In genomic region chr2:43218550-43219382, GRCh38 we compare ENCODE assay signal across 8 cellular contexts. TPM values are rescaled to one million over a fixed set of nuclear protein-coding genes. Genes with fewer than 3 reads are reported as not detected.
DNase-seq lines count a peak whose midpoint lies in the region; ATAC-seq and TF ChIP-seq lines count a peak whose summit lies in the region.

No MANE protein-coding gene starts in this region.

- no TSS peak for BruUV-seq in Caco-2 (replicated peaks; lab: Mats Ljungman, UMichigan)

- H3K4me1 ChIP-seq in Caco-2, result peaks cover 40% of the 10 kb centered on the region
- H3K4me1 ChIP-seq in uterus, result peaks cover 4 to 19% of the 10 kb centered on the region in 2 donors

- H3K4me3 Mint-ChIP-seq in Caco-2 (ENCODE audit: unreplicated experiment), result peak overlapping the region; percentile 70
- H3K4me3 Mint-ChIP-seq in activated T-cell treated with anti-CD3 and anti-CD28 coated beads, Interleukin-2, amount 50 U/mL, for 24 hours, result peak overlapping the region; percentile 95

- peaks cover 60% of the 10 kb centered on the region for H3K36me3 Mint-ChIP-seq in Caco-2 (ENCODE audit: insufficient read depth, unreplicated experiment)
- H3K36me3 Mint-ChIP-seq in activated T-cell treated with anti-CD3 and anti-CD28 coated beads, Interleukin-2, amount 50 U/mL, for 24 hours (ENCODE audit: low read depth), result peaks cover 31% of the 10 kb centered on the region

- H3K4me3 ChIP-seq in Caco-2 (ENCODE audit: low read depth, low read length) (peak overlapping the region; percentile 98), uterus (peak overlapping the region; percentile 35 to 40)

- H3K27ac Mint-ChIP-seq in Caco-2 (ENCODE audit: unreplicated experiment), result peak overlapping the region; percentile 76
- peak overlapping the region; percentile 97 for H3K27ac Mint-ChIP-seq in activated T-cell treated with anti-CD3 and anti-CD28 coated beads, Interleukin-2, amount 50 U/mL, for 24 hours

- H3K9me3 Mint-ChIP-seq in Caco-2 (ENCODE audit: unreplicated experiment), result no peaks in the 10 kb centered on the region
- H3K9me3 Mint-ChIP-seq in activated T-cell treated with anti-CD3 and anti-CD28 coated beads, Interleukin-2, amount 50 U/mL, for 24 hours, result no peaks in the 10 kb centered on the region

- intact Hi-C loops in Caco-2 (cut with micrococcal nuclease; ENCODE audit: unreplicated experiment) (loop anchor here (1.0 to 2.0 kb wide), 3 partner anchors 24 to 178 kb away; no protein-coding TSS in a partner anchor), uterus (cut with DNase I; ENCODE audit: low total_unique reads) (no loop called here)

- TF ChIP-seq POLR2A in uterus (IDR thresholded peaks at IDR 0.05), result no peak

- no peaks in the 10 kb centered on the region for H3K27me3 Mint-ChIP-seq in Caco-2 (ENCODE audit: insufficient read depth, unreplicated experiment)
- H3K27me3 Mint-ChIP-seq in activated T-cell treated with anti-CD3 and anti-CD28 coated beads, Interleukin-2, amount 50 U/mL, for 24 hours, result no peaks in the 10 kb centered on the region

- ATAC-seq in GM21737 (IDR thresholded peaks at IDR 0.05; ENCODE audit: unreplicated experiment), result peak; percentile 21
- peak; percentile 1 for ATAC-seq in omental fat pad (ENCODE audit: low FRiP score)
- ATAC-seq in HG03571 (IDR thresholded peaks at IDR 0.05; ENCODE audit: unreplicated experiment), result no peak

- CTCF ChIA-PET in Caco-2 (lab: Charles Lee), result interaction anchor here (1.6 to 2.8 kb wide), 6 partner anchors 11 to 244 kb away, joined by 5 to 13 read pairs (median 8); no protein-coding TSS in a partner anchor

- DNase-seq in Caco-2 (peak; percentile 47 to 76), NOMO-1 treated with DMSO at 0.1 percent for 48 hours (lab: John Stamatoyannopoulos, UW; ENCODE audit: unreplicated experiment) (peak; percentile 81), fibroblast of gingiva (ENCODE audit: low read depth) (peak; percentile 23), omental fat pad (ENCODE audit: low spot score) (no peak), uterus (peak in 1 of 2 donors; percentile 57)
- peak; percentile 67 for DNase-seq in activated T-cell treated with anti-CD3 and anti-CD28 coated beads, Interleukin-2, amount 50 U/mL, for 24 hours

- POLR2A ChIA-PET in Caco-2 (lab: Charles Lee), result interaction anchor here (0.6 to 3.1 kb wide), 5 partner anchors 8 to 244 kb away, joined by 3 to 9 read pairs (median 4); partner anchors contain the start of gene ZFP36L2

- H3K9me3 ChIP-seq in Caco-2, result no peaks in the 10 kb centered on the region
- no peaks in the 10 kb centered on the region for H3K9me3 ChIP-seq in uterus

- peak overlapping the region; percentile 98 to 99 for H3K27ac ChIP-seq in uterus

- TF ChIP-seq CTCF in Caco-2 (IDR thresholded peaks at IDR 0.05; ENCODE audit: insufficient read depth in 1 of 2, low read depth in 1 of 2, low read length in 1 of 2, severe bottlenecking in 1 of 2, unreplicated experiment in 1 of 2) (no peak), omental fat pad (IDR thresholded peaks at IDR 0.05) (no peak), uterus (IDR thresholded peaks at IDR 0.05) (no peak)

- H3K4me1 Mint-ChIP-seq in Caco-2 (ENCODE audit: low read depth, unreplicated experiment), result peaks cover 30% of the 10 kb centered on the region
- H3K4me1 Mint-ChIP-seq in activated T-cell treated with anti-CD3 and anti-CD28 coated beads, Interleukin-2, amount 50 U/mL, for 24 hours (ENCODE audit: low read depth), result peaks cover 62% of the 10 kb centered on the region

- H3K27me3 ChIP-seq in Caco-2 (replicated peaks; ENCODE audit: control insufficient read depth, insufficient read depth, low read length) (no peaks in the 10 kb centered on the region), uterus (no peaks in the 10 kb centered on the region)

- peaks cover 7% of the 10 kb centered on the region; the same call in 1 of the 2 replicates for H3K36me3 ChIP-seq in Caco-2 (ENCODE audit: control insufficient read depth, insufficient read depth, low read length)
- H3K36me3 ChIP-seq in uterus, result no peaks in the 10 kb centered on the region

RNA-seq across cellular contexts. Expression of gene ZFP36L2, which starts 7.6 kb away (rescaled TPM):
- total RNA-seq in Caco-2 (2022) (225 and 237 TPM in 2 replicates), omental fat pad (100 to 1,000 TPM in 1 of 4 donors, 10 to 100 TPM in 3; 93.9 to 141 (median 95.4) TPM), uterus (100 to 1,000 TPM in 1 of 4 donors, 10 to 100 TPM in 3; 18.2 to 209 (median 67.2) TPM)
